ENCODE assay signal across 8 cellular contexts in the genomic region with DNA sequence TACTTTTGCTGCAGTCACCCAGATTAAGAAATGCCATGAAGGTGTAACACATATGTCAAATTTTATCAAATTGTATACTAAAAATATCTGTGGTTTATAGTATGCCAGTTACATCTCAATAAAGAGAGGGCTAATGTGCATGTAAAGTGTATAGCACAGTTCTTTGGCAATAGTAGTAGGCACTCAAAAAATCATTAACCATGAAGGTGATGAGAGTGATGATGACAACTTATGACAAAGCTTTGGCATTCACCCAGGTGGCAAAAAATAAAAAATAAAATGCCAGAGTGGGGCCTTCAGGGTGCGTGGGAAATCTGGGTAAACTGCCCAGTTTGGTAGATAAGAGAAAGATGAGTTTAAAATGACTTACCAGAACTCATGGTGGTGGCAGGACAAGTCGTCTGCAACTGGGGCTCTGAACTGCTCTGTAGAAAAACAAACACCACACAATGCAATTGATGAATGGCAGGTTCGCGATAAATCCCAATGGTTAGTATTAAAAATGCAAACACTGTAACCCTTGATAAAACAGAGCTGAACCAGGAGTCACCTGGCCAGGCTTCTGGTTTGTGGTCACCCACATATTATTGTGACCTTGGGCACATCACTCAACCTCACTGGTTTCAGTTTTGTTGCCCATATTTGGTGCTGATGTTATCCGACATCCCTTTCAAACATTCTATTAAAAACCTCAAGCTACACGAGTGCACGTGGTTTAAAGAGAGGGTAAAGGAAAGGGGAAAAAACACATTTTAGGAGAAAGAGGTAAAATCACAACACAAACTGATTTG.
DNase-seq lines count a peak whose midpoint lies in the region; ATAC-seq, FAIRE-seq and TF ChIP-seq lines count a peak whose summit lies in the region.
"Had no signal": no experiment of that assay in that cellular context is flagged by ENCODE, and none has a peak within 500 bp of the region (broad histone marks: within the 10 kb centered on the region; RNA-seq: fewer than 3 reads in every experiment).

No MANE protein-coding gene starts in this region.

- no peaks in the 10 kb centered on the region for H3K36me3 Mint-ChIP-seq in CD14-positive monocyte

- H3K4me1 Mint-ChIP-seq in CD14-positive monocyte = peaks cover under 1% of the 10 kb centered on the region

- ATAC-seq in HG02623 (IDR thresholded peaks at IDR 0.05; ENCODE audit: unreplicated experiment) (peak; percentile 69), pancreas (peak; percentile 53 to 79 (median 72))

- intact Hi-C loops in pancreas (cut with DNase I) = no loop called here
- intact Hi-C loops in spleen (cut with DNase I; ENCODE audit: low total_unique reads) = no loop called here
- intact Hi-C loops in CD14-positive monocyte (cut with micrococcal nuclease) = no loop called here

- H3K27ac Mint-ChIP-seq in CD14-positive monocyte = no peak overlapping the region
- H3K27ac Mint-ChIP-seq: activated naive CD4-positive, alpha-beta T cell treated with anti-CD3 and anti-CD28 coated beads for 36 hours had no signal

- H3K36me3 ChIP-seq in pancreas (no peaks in the 10 kb centered on the region), spleen (peaks cover 0 to 3% (median 0%) of the 10 kb centered on the region in 6 donors)

- TF ChIP-seq POLR2A in spleen (IDR thresholded peaks at IDR 0.05) = no peak

- no peak overlapping the region for H3K4me3 Mint-ChIP-seq in CD14-positive monocyte
- H3K4me3 Mint-ChIP-seq: activated naive CD4-positive, alpha-beta T cell treated with anti-CD3 and anti-CD28 coated beads for 36 hours had no signal

- peaks cover 0 to 2% (median 2%) of the 10 kb centered on the region in 3 donors for H3K27me3 Mint-ChIP-seq in CD14-positive monocyte (ENCODE audit: low read depth in 3 of 3)

- FAIRE-seq in pancreas (lab: Jason Lieb, UNC) = no peak

- H3K9me3 Mint-ChIP-seq in CD14-positive monocyte = no peaks in the 10 kb centered on the region
- H3K9me3 Mint-ChIP-seq: activated naive CD4-positive, alpha-beta T cell treated with anti-CD3 and anti-CD28 coated beads for 36 hours had no signal

- H3K9me3 ChIP-seq in pancreas = no peaks in the 10 kb centered on the region
- H3K9me3 ChIP-seq in spleen = no peaks in the 10 kb centered on the region

- H3K27ac ChIP-seq in pancreas = peak overlapping the region in 2 of 4 donors; percentile 37 to 63
- no peak overlapping the region for H3K27ac ChIP-seq in spleen

- peaks cover 16 to 30% (median 18%) of the 10 kb centered on the region in 3 donors for H3K4me1 ChIP-seq in pancreas
- peaks cover 0 to 15% (median 9%) of the 10 kb centered on the region in 6 donors for H3K4me1 ChIP-seq in spleen

- peak; percentile 21 for DNase-seq in GM19238 (ENCODE audit: insufficient read length, low spot score)
- peak; percentile 17 for DNase-seq in NCI-H2029 treated with DMSO at 0.1 percent for 48 hours (lab: John Stamatoyannopoulos, UW)
- DNase-seq in pancreas = peak in 3 of 6 donors; percentile 39 to 51 (median 43)
- no peak for DNase-seq in spleen
- no peak for DNase-seq in CD14-positive monocyte (ENCODE audit: low spot score)
- no peak for DNase-seq in T-helper 9 cell
- DNase-seq: activated naive CD4-positive, alpha-beta T cell treated with anti-CD3 and anti-CD28 coated beads for 36 hours had no signal

- H3K27me3 ChIP-seq in pancreas (no peaks in the 10 kb centered on the region), spleen (replicated peaks in 1 of 7) (no peaks in the 10 kb centered on the region)

- H3K4me3 ChIP-seq in pancreas (no peak overlapping the region), spleen (no peak overlapping the region)

- TF ChIP-seq CTCF in pancreas (IDR thresholded peaks at IDR 0.05) (no peak), spleen (IDR thresholded peaks at IDR 0.05 in 8 of 11, conservative IDR thresholded peaks at IDR 0.05 in 3 of 11) (no peak), CD14-positive monocyte (IDR thresholded peaks at IDR 0.05) (no peak)

- WGBS in pancreas, 2 donors = 14 to 18% methylated on average over 7 of the region's 7 CpGs
- 57 to 65% (median 60%) methylated on average over 7 of the region's 7 CpGs for WGBS in spleen, 5 donors

Comparison
In these comparisons a context has a peak if more than half of its experiments do, and no peak if none do; other contexts are left out.
1. DNase-seq: peak in GM19238 (single experiment) and NCI-H2029 treated with DMSO at 0.1 percent for 48 hours (single experiment); none in spleen (single experiment), CD14-positive monocyte (single experiment) and T-helper 9 cell (single experiment).